In genomic region chr11:65096926-65097325, GRCh38 we compare ENCODE assay signal across 6 cellular contexts. TPM values are rescaled to one million over a fixed set of nuclear protein-coding genes. Genes with fewer than 3 reads are reported as not detected.
A peak's percentile ranks its signal among the peaks of the same experiment; 100 is the strongest.
DNase-seq lines count a peak whose midpoint lies in the region; ATAC-seq and TF ChIP-seq lines count a peak whose summit lies in the region.

No MANE protein-coding gene starts in this region.

- H3K4me3 Mint-ChIP-seq in naive thymus-derived CD8-positive, alpha-beta T cell: peak overlapping the region in 9 of 10 donors; percentile 77 to 96 (median 91)

- DNase-seq in GM12865 (ENCODE audit: low read depth) (no peak), astrocyte of the spinal cord (ENCODE audit: low read depth, low spot score) (no peak), GM13977 (ENCODE audit: low spot score) (no peak), SIG-M5 treated with dmso at 0.1 percent for 504 hours (lab: John Stamatoyannopoulos, UW; ENCODE audit: unreplicated experiment) (no peak), Kasumi-1 (lab: John Stamatoyannopoulos, UW) (no peak)
- DNase-seq in naive thymus-derived CD8-positive, alpha-beta T cell: no peak

- H3K27ac Mint-ChIP-seq in naive thymus-derived CD8-positive, alpha-beta T cell: peak overlapping the region in 9 of 10 donors; percentile 9 to 98 (median 94)

- H3K4me3 ChIP-seq in GM12865 (ENCODE audit: low read depth, low read length): peak overlapping the region; percentile 76
- H3K4me3 ChIP-seq in astrocyte of the spinal cord (ENCODE audit: low read depth, low read length): peak overlapping the region; percentile 77

- peaks cover 0 to 24% (median 0%) of the 10 kb centered on the region in 3 donors for H3K36me3 Mint-ChIP-seq in naive thymus-derived CD8-positive, alpha-beta T cell

- TF ChIP-seq CTCF in GM12865 (IDR thresholded peaks at IDR 0.05; ENCODE audit: insufficient read depth, low read depth, low read length, missing control alignments): no peak
- no peak for TF ChIP-seq CTCF in astrocyte of the spinal cord (IDR thresholded peaks at IDR 0.05; ENCODE audit: low read depth, low read length)
- no peak for TF ChIP-seq CTCF in GM13977 (IDR thresholded peaks at IDR 0.05; ENCODE audit: extremely low read depth, insufficient read depth, missing control alignments)

- H3K9me3 Mint-ChIP-seq in naive thymus-derived CD8-positive, alpha-beta T cell: no peaks in the 10 kb centered on the region

- H3K4me1 Mint-ChIP-seq in naive thymus-derived CD8-positive, alpha-beta T cell: peaks cover 5 to 25% (median 13%) of the 10 kb centered on the region in 4 donors

- POLR2A ChIA-PET in naive thymus-derived CD8-positive, alpha-beta T cell (lab: Charles Lee): interaction anchor here (0.6 to 7.8 kb wide), 14 partner anchors 12 to 263 kb away, joined by 3 to 115 read pairs (median 5); partner anchors contain the start of genes ARL2, CDCA5, FAU and MRPL49

- in situ Hi-C loops in astrocyte of the spinal cord (cut with HindIII; ENCODE audit: low sequenced_read_pairs): no loop called here
- in situ Hi-C loops in GM13977 (cut with MboI; ENCODE audit: low pct_unique_long_range_greater_than_20kb, low sequenced_read_pairs, unreplicated experiment): no loop called here

- ATAC-seq in naive thymus-derived CD8-positive, alpha-beta T cell: no peak

- no peaks in the 10 kb centered on the region for H3K27me3 Mint-ChIP-seq in naive thymus-derived CD8-positive, alpha-beta T cell

RNA-seq across cellular contexts. Expression of gene VPS51, which starts 0.9 kb away (rescaled TPM):
- total RNA-seq in naive thymus-derived CD8-positive, alpha-beta T cell: 100 to 1,000 TPM; 258 to 274 TPM
- polyA plus RNA-seq in naive thymus-derived CD8-positive, alpha-beta T cell: 100 to 1,000 TPM in 2 of 3 donors, 10 to 100 TPM in 1; 70.2 to 111 (median 106) TPM

RNA-seq across cellular contexts. Expression of gene ZFPL1, which starts 12.9 kb away (rescaled TPM):
- 10 to 100 TPM; 49.4 to 50.5 TPM for total RNA-seq in naive thymus-derived CD8-positive, alpha-beta T cell
- polyA plus RNA-seq in naive thymus-derived CD8-positive, alpha-beta T cell: 10 to 100 TPM; 21.5 to 33.1 (median 24.9) TPM

RNA-seq across cellular contexts. Expression of gene CDCA5, which starts 13.1 kb away (rescaled TPM):
- 1 to 10 TPM in 1 of 2 experiments, under 1 TPM in 1; 0.60 to 1.0 TPM for total RNA-seq in naive thymus-derived CD8-positive, alpha-beta T cell
- polyA plus RNA-seq in naive thymus-derived CD8-positive, alpha-beta T cell: under 1 TPM; 0.22 to 0.90 (median 0.35) TPM

RNA-seq across cellular contexts. Expression of gene TM7SF2, which starts 14.7 kb away (rescaled TPM):
- 10 to 100 TPM; 29.0 to 29.2 TPM for total RNA-seq in naive thymus-derived CD8-positive, alpha-beta T cell
- polyA plus RNA-seq in naive thymus-derived CD8-positive, alpha-beta T cell: 10 to 100 TPM; 17.4 to 22.6 (median 21.2) TPM

RNA-seq across cellular contexts. Expression of gene ZNHIT2, which starts 20.6 kb away (rescaled TPM):
- 10 to 100 TPM; 16.6 to 17.9 TPM for total RNA-seq in naive thymus-derived CD8-positive, alpha-beta T cell
- polyA plus RNA-seq in naive thymus-derived CD8-positive, alpha-beta T cell: 10 to 100 TPM; 24.3 to 33.1 (median 29.8) TPM
